1 cellular context compared by ENCODE assay signal in the genomic region with DNA sequence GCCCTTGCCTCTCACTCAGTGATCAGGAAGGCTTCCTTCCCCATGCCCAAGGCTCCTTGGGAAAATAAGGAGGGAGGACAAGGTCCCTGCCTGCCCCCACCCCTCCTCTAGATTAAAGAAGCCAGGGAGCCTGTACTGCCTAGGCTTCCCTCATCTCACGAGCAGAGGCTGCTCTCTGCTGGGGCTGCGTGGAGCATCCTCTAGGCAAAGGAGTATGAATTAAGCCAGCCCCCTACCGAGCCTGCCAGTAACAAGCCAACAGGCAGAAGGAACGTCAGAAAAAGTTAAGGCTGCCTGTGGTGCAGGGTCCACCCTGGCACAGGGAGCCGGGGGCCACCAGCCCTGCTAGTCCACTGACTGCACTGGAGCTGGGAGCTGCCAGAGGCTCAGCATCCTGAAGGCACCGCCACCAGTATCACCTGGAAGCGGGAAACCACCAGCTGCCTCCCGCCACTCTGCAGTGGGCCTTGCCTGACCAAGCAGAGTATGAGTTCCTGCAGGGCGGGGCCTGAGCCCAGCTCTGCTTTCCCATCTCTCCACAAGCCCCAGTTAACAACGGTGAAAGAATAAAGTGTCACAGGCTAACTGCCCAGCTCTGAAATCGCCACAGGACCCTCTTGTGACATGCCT.
A peak's percentile ranks its signal among the peaks of the same experiment; 100 is the strongest.
TF ChIP-seq lines count a peak whose summit lies in the region.

No MANE protein-coding gene starts in this region.

TF ChIP-seq in HepG2, 621 proteins besides CTCF, POLR2A, EP300 and RAD21:
- no peak for TF ChIP-seq SPEN (CRISPR knock-in tag; IDR thresholded peaks at IDR 0.05; ENCODE audit: low read depth)
- TF ChIP-seq, protein P1, sequence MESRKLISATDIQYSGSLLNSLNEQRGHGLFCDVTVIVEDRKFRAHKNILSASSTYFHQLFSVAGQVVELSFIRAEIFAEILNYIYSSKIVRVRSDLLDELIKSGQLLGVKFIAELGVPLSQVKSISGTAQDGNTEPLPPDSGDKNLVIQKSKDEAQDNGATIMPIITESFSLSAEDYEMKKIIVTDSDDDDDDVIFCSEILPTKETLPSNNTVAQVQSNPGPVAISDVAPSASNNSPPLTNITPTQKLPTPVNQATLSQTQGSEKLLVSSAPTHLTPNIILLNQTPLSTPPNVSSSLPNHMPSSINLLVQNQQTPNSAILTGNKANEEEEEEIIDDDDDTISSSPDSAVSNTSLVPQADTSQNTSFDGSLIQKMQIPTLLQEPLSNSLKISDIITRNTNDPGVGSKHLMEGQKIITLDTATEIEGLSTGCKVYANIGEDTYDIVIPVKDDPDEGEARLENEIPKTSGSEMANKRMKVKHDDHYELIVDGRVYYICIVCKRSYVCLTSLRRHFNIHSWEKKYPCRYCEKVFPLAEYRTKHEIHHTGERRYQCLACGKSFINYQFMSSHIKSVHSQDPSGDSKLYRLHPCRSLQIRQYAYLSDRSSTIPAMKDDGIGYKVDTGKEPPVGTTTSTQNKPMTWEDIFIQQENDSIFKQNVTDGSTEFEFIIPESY (CRISPR knock-in tag; IDR thresholded peaks at IDR 0.05): 0 out of 2 replicates have a peak, but pooled peaks have one; percentile 44
